21 cellular contexts compared by ENCODE assay signal in the genomic region with DNA sequence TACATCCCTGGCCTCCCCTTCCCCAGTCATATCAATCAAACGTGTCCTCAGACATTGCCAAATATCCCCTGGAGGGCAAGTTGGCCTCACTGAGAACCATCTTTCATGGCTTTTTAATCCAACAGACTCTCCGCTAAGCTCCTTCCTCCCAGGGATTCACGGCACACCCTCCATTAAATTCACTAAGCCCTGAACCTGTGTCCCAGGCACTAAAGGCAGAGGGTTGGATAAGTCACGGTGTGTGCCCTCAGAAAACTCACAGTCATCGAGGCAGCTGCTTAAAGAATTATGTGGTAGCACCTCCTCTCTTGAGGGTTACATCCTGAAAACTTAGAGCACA.
DNase-seq lines count a peak whose midpoint lies in the region; TF ChIP-seq lines count a peak whose summit lies in the region.
"Had no signal": no experiment of that assay in that cellular context is flagged by ENCODE, and none has a peak within 500 bp of the region (broad histone marks: within the 10 kb centered on the region; RNA-seq: fewer than 3 reads in every experiment).

No MANE protein-coding gene starts in this region.

- H2BK12ac ChIP-seq in neuronal stem cell (ENCODE audit: low read length): no peak overlapping the region

- H3K36me3 ChIP-seq in WERI-Rb-1 (no peaks in the 10 kb centered on the region; the same call in 1 of the 2 replicates), neuronal stem cell (replicated peaks in 1 of 2; ENCODE audit: control insufficient read depth in 2 of 2, insufficient read depth in 2 of 2, low read length in 2 of 2) (no peaks in the 10 kb centered on the region)

- H3K4me1 ChIP-seq in neuronal stem cell (ENCODE audit: control insufficient read depth in 2 of 2, insufficient read depth in 1 of 2, low read depth in 1 of 2, low read length in 2 of 2): peaks cover 0 to 9% of the 10 kb centered on the region in 2 donors
- H3K4me1 ChIP-seq: A549, Caco-2 had no signal

- H3K27ac Mint-ChIP-seq in CD14-positive monocyte: no peak overlapping the region
- H3K27ac Mint-ChIP-seq in MCF 10A (ENCODE audit: low read depth, unreplicated experiment): no peak overlapping the region
- H3K27ac Mint-ChIP-seq: CD4-positive, CD25-positive, alpha-beta regulatory T cell; CD8-positive, alpha-beta T cell had no signal

- BruUV-seq in MCF 10A (replicated peaks; lab: Mats Ljungman, UMichigan): no TSS peak

- no peak overlapping the region for H3K14ac ChIP-seq in neuronal stem cell (ENCODE audit: low read length)

- no peak for TF ChIP-seq CTCF in CD14-positive monocyte (IDR thresholded peaks at IDR 0.05)
- TF ChIP-seq CTCF in WERI-Rb-1 (IDR thresholded peaks at IDR 0.05; ENCODE audit: low read depth, low read length): no peak
- no peak for TF ChIP-seq CTCF in MCF 10A (IDR thresholded peaks at IDR 0.05; ENCODE audit: unreplicated experiment)

- H3K9ac ChIP-seq in neuronal stem cell (ENCODE audit: low read depth, low read length, poor library complexity): no peak overlapping the region
- H3K9ac ChIP-seq: GM23248 had no signal

- CTCF ChIA-PET in MCF 10A (lab: Yijun Ruan, JAX): no interaction called here

- no peak overlapping the region for H3K23ac ChIP-seq in neuronal stem cell (ENCODE audit: low read depth, low read length, poor library complexity)

- H3K27me3 ChIP-seq in WERI-Rb-1 (ENCODE audit: insufficient read depth, low read depth, severe bottlenecking) (no peaks in the 10 kb centered on the region), neuronal stem cell (ENCODE audit: control insufficient read depth in 3 of 3, insufficient read depth in 3 of 3, low read depth in 1 of 3, low read length in 3 of 3) (no peaks in the 10 kb centered on the region)

- H2BK15ac ChIP-seq in neuronal stem cell (ENCODE audit: low read length): peak overlapping the region; percentile 4

- H3K9me3 ChIP-seq in WERI-Rb-1 (ENCODE audit: severe bottlenecking) (no peaks in the 10 kb centered on the region), neuronal stem cell (replicated peaks in 1 of 2; ENCODE audit: control insufficient read depth in 2 of 2, insufficient read depth in 1 of 2, low read depth in 1 of 2, low read length in 2 of 2) (no peaks in the 10 kb centered on the region)
- H3K9me3 ChIP-seq: A549, Caco-2 had no signal

- H2BK5ac ChIP-seq in neuronal stem cell (ENCODE audit: low read length): no peak overlapping the region

- H3K4me1 Mint-ChIP-seq in CD14-positive monocyte (no peaks in the 10 kb centered on the region), MCF 10A (ENCODE audit: insufficient read depth, unreplicated experiment) (no peaks in the 10 kb centered on the region)
- H3K4me1 Mint-ChIP-seq: CD4-positive, CD25-positive, alpha-beta regulatory T cell had no signal

- H3K4me2 ChIP-seq in neuronal stem cell (ENCODE audit: insufficient read depth, low read length, poor library complexity, severe bottlenecking): no peak overlapping the region
- H3K4me2 ChIP-seq: A549 had no signal

- no peak overlapping the region for H3K18ac ChIP-seq in neuronal stem cell (ENCODE audit: low read length)

- peak; percentile 8 for DNase-seq in CD14-positive monocyte (ENCODE audit: low spot score)
- peak; percentile 73 for DNase-seq in NCI-H82 (lab: John Stamatoyannopoulos, UW)
- peak; percentile 82 for DNase-seq in WERI-Rb-1
- no peak for DNase-seq in neuronal stem cell (ENCODE audit: low spot score)
- DNase-seq in AG20443 (ENCODE audit: low spot score): no peak
- no peak for DNase-seq in NCI-H2081 (lab: John Stamatoyannopoulos, UW)
- DNase-seq in MCF 10A (ENCODE audit: unreplicated experiment): no peak
- DNase-seq: 8988T; ACHN; C1 segment of cervical spinal cord; Caco-2; CD4-positive, CD25-positive, alpha-beta regulatory T cell; CD8-positive, alpha-beta T cell; DMS 273 treated with DMSO at 0.1 percent for 48 hours; DMS79; EL; GDM1; GM23248; HCEC 1CT had no signal

- H4K91ac ChIP-seq in neuronal stem cell (ENCODE audit: low read depth, low read length, poor library complexity): no peak overlapping the region

- no peak overlapping the region for H4K8ac ChIP-seq in neuronal stem cell (ENCODE audit: low read depth, low read length)

- H2BK120ac ChIP-seq in neuronal stem cell (ENCODE audit: low read depth, low read length): no peak overlapping the region

- H3K27ac ChIP-seq in WERI-Rb-1 (peak overlapping the region; percentile 85), neuronal stem cell (replicated peaks; ENCODE audit: low read length) (no peak overlapping the region)
- H3K27ac ChIP-seq: A549, GM23248 had no signal

- H3K27me3 Mint-ChIP-seq in CD14-positive monocyte (ENCODE audit: low read depth in 3 of 3) (no peaks in the 10 kb centered on the region), MCF 10A (ENCODE audit: insufficient read depth, unreplicated experiment) (peaks cover 11% of the 10 kb centered on the region)
- H3K27me3 Mint-ChIP-seq: CD4-positive, CD25-positive, alpha-beta regulatory T cell had no signal

- POLR2A ChIA-PET in MCF 10A (lab: Yijun Ruan, JAX): no interaction called here

- no peak overlapping the region for H3K4ac ChIP-seq in neuronal stem cell (ENCODE audit: low read length)

- H3K4me3 Mint-ChIP-seq in CD14-positive monocyte (no peak overlapping the region), MCF 10A (ENCODE audit: unreplicated experiment) (no peak overlapping the region)
- H3K4me3 Mint-ChIP-seq: CD4-positive, CD25-positive, alpha-beta regulatory T cell; CD8-positive, alpha-beta T cell had no signal

- no peaks in the 10 kb centered on the region for H3K36me3 Mint-ChIP-seq in CD14-positive monocyte
- no peaks in the 10 kb centered on the region for H3K36me3 Mint-ChIP-seq in MCF 10A (ENCODE audit: insufficient read depth, unreplicated experiment)
- H3K36me3 Mint-ChIP-seq: CD4-positive, CD25-positive, alpha-beta regulatory T cell; CD8-positive, alpha-beta T cell had no signal

- H2AK5ac ChIP-seq in neuronal stem cell (ENCODE audit: low read depth, low read length): no peak overlapping the region

- H3K4me3 ChIP-seq in WERI-Rb-1 (ENCODE audit: low read depth, low read length): peak overlapping the region; percentile 23
- no peak overlapping the region for H3K4me3 ChIP-seq in neuronal stem cell (ENCODE audit: low read length in 2 of 2)
- H3K4me3 ChIP-seq: A549, GM12878, GM23248 had no signal

- no peaks in the 10 kb centered on the region for H3K79me1 ChIP-seq in neuronal stem cell (ENCODE audit: low read depth, low read length)

- no peak overlapping the region for H2AFZ ChIP-seq in neuronal stem cell (ENCODE audit: low read length)
- H2AFZ ChIP-seq: GM23248 had no signal

- H3K9me3 Mint-ChIP-seq in CD14-positive monocyte: peaks cover 0 to 8% (median 4%) of the 10 kb centered on the region in 7 donors
- H3K9me3 Mint-ChIP-seq in MCF 10A (ENCODE audit: unreplicated experiment): no peaks in the 10 kb centered on the region
- H3K9me3 Mint-ChIP-seq: CD4-positive, CD25-positive, alpha-beta regulatory T cell; CD8-positive, alpha-beta T cell had no signal

- intact Hi-C loops in CD14-positive monocyte (cut with micrococcal nuclease): no loop called here
- intact Hi-C loops in MCF 10A (cut with micrococcal nuclease): no loop called here

- no CpG with 5 or more reads among the region's 5 CpGs for WGBS in neuronal stem cell (ENCODE audit: extremely low coverage in 2 of 2, insufficient read length in 2 of 2, insufficient replicate concordance in 1 of 2), 2 donors

Comparison
In these comparisons a context has a peak if more than half of its experiments do, and no peak if none do; other contexts are left out.
1. DNase-seq: peak in CD14-positive monocyte (single experiment), NCI-H82 (single experiment) and WERI-Rb-1 (single experiment); none in neuronal stem cell (single experiment), AG20443 (single experiment), NCI-H2081 (0 of 2) and MCF 10A (single experiment).